ENCODE assay signal across 1 cellular context in the genomic region with DNA sequence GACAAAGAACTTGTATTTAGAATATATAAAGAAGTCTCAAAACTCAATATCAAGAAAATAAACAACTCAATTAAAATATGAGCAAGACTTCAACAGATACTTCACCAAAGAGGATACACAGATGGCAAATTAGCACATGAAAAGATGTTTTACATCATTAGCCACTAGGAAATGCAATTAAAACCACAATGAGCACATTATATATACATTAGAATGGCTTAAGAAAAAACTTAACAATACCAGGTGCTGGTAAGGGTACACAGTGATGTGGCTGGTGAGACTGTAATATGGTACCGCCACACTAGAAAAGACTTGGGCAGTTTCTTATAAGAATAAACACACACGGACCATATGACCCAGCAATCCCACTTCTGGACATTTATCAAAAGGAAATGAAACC.
TF ChIP-seq lines count a peak whose summit lies in the region.

No MANE protein-coding gene starts in this region.

TF ChIP-seq in H1, 55 proteins besides CTCF, POLR2A, EP300 and RAD21 (continued from another document):
- TF ChIP-seq RNF2 (IDR thresholded peaks at IDR 0.05; ENCODE audit: borderline replicate concordance, low read depth, low read length, missing control alignments, poor library complexity, severe bottlenecking) = no peak
- TF ChIP-seq, protein P1, sequence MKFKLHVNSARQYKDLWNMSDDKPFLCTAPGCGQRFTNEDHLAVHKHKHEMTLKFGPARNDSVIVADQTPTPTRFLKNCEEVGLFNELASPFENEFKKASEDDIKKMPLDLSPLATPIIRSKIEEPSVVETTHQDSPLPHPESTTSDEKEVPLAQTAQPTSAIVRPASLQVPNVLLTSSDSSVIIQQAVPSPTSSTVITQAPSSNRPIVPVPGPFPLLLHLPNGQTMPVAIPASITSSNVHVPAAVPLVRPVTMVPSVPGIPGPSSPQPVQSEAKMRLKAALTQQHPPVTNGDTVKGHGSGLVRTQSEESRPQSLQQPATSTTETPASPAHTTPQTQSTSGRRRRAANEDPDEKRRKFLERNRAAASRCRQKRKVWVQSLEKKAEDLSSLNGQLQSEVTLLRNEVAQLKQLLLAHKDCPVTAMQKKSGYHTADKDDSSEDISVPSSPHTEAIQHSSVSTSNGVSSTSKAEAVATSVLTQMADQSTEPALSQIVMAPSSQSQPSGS (IDR thresholded peaks at IDR 0.05; ENCODE audit: low read length) = no peak
- no peak for TF ChIP-seq RBBP5 (IDR thresholded peaks at IDR 0.05; ENCODE audit: borderline replicate concordance, low read depth, low read length)
- TF ChIP-seq HDAC6 (IDR thresholded peaks at IDR 0.05; ENCODE audit: low read depth, low read length) = no peak
- no peak for TF ChIP-seq JUND (IDR thresholded peaks at IDR 0.05; ENCODE audit: low read length)
- no peak for TF ChIP-seq TEAD4 (IDR thresholded peaks at IDR 0.05; ENCODE audit: low read depth, low read length)
- no peak for TF ChIP-seq KDM5A (IDR thresholded peaks at IDR 0.05; ENCODE audit: low read length)
